In the genomic region with DNA sequence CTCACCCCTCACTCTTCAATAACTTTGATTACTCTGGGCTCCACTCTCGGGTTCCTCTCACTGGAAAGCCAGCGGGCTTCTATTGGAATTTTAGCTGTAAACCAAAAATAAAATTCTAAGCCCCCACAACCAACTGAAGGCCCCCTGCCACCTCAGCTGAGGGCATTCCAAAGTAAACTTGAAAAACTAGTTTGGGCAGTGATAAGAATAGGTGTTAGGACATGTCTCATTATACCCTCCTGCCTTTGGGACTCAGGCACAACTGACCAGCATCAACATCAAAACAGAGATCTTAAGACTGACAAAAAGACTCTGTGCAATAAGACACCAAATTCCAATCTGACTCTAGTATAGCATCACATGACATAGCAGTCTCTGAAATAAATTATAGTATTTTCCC, we compare ENCODE assay signal across 16 cellular contexts. TPM values are rescaled to one million over a fixed set of nuclear protein-coding genes. Genes with fewer than 3 reads are reported as not detected.
DNase-seq lines count a peak whose midpoint lies in the region; ATAC-seq, FAIRE-seq and TF ChIP-seq lines count a peak whose summit lies in the region.
"Had no signal": no experiment of that assay in that cellular context is flagged by ENCODE, and none has a peak within 500 bp of the region (broad histone marks: within the 10 kb centered on the region; RNA-seq: fewer than 3 reads in every experiment).

No MANE protein-coding gene starts in this region.

- peak; percentile 33; the same call in 1 of the 2 replicates for ATAC-seq in IMR-90 (ENCODE audit: low read depth)
- no peak for ATAC-seq in GM21390 (IDR thresholded peaks at IDR 0.05; ENCODE audit: unreplicated experiment)
- no peak for ATAC-seq in HG03520 (IDR thresholded peaks at IDR 0.05; ENCODE audit: unreplicated experiment)

- H3K23ac ChIP-seq in IMR-90 (ENCODE audit: low read depth, low read length) = no peak overlapping the region

- peaks cover 2% of the 10 kb centered on the region; the same call in 1 of the 2 replicates for H3K9me3 ChIP-seq in IMR-90 (ENCODE audit: control insufficient read depth, insufficient read depth, low read length)

- no peaks in the 10 kb centered on the region for H3K79me1 ChIP-seq in IMR-90 (ENCODE audit: low read depth in 1 of 2, low read length in 2 of 2)

- H3K9me3 Mint-ChIP-seq in mesothelial cell of epicardium (peaks cover 9% of the 10 kb centered on the region), type B pancreatic cell (peaks cover 5% of the 10 kb centered on the region)

- H3K18ac ChIP-seq in IMR-90 (ENCODE audit: low read depth, low read length) = no peak overlapping the region

- CTCF ChIA-PET in IMR-90 (lab: Yijun Ruan, JAX) = no interaction called here

- no peak for TF ChIP-seq POLR2A in IMR-90 (IDR thresholded peaks at IDR 0.05; ENCODE audit: low read depth, low read length)

- H3K14ac ChIP-seq in IMR-90 (replicated peaks; ENCODE audit: low read depth, low read length) = no peak overlapping the region; the same call in 1 of the 2 replicates

- H3K27me3 Mint-ChIP-seq in mesothelial cell of epicardium (ENCODE audit: low read depth) (peaks cover 2% of the 10 kb centered on the region), type B pancreatic cell (peaks cover 20% of the 10 kb centered on the region)

- TF ChIP-seq RAD21 in IMR-90 (IDR thresholded peaks at IDR 0.05; ENCODE audit: low read length) = no peak

- no peak overlapping the region for H4K91ac ChIP-seq in IMR-90 (ENCODE audit: insufficient read depth, low read depth, low read length)

- POLR2A ChIA-PET in IMR-90 (lab: Charles Lee; ENCODE audit: unreplicated experiment) = no interaction called here

- FAIRE-seq in bronchial epithelial cell (lab: Jason Lieb, UNC) = no peak
- FAIRE-seq: GM19239 had no signal

- H3K4me3 ChIP-seq in IMR-90 (ENCODE audit: insufficient read depth, low read depth, low read length) (no peak overlapping the region), bronchial epithelial cell (ENCODE audit: low read depth, low read length) (no peak overlapping the region)
- H3K4me3 ChIP-seq: GM23248 had no signal

- no peak overlapping the region for H2BK15ac ChIP-seq in IMR-90 (ENCODE audit: low read depth, low read length)

- peak overlapping the region; percentile 25 for H3K27ac Mint-ChIP-seq in mesothelial cell of epicardium
- peak overlapping the region; percentile 39 for H3K27ac Mint-ChIP-seq in type B pancreatic cell
- H3K27ac Mint-ChIP-seq: CD14-positive monocyte; CD8-positive, alpha-beta memory T cell; H9 had no signal

- no peak overlapping the region for H4K5ac ChIP-seq in IMR-90 (ENCODE audit: low read depth, low read length)

- H2BK120ac ChIP-seq in IMR-90 (ENCODE audit: low read depth, low read length) = no peak overlapping the region

- BruUV-seq in IMR-90 (replicated peaks; lab: Mats Ljungman, UMichigan) = no TSS peak

- no peak overlapping the region for H3K4ac ChIP-seq in IMR-90 (ENCODE audit: low read depth, low read length)

- H3K9me1 ChIP-seq in IMR-90 (ENCODE audit: insufficient read depth, low read length) = no peaks in the 10 kb centered on the region

- no peak overlapping the region for H3K9ac ChIP-seq in IMR-90 (ENCODE audit: low read depth, low read length)
- H3K9ac ChIP-seq: GM23248 had no signal

- no peak overlapping the region for H2AK5ac ChIP-seq in IMR-90 (ENCODE audit: low read depth, low read length)

- intact Hi-C loops in IMR-90 (cut with micrococcal nuclease) = no loop called here

- in situ Hi-C loops in IMR-90 (cut with MboI; ENCODE audit: low sequenced_read_pairs) = no loop called here

- H2BK5ac ChIP-seq in IMR-90 (ENCODE audit: low read depth, low read length, poor library complexity, severe bottlenecking) = no peak overlapping the region

- no peak overlapping the region for H4K8ac ChIP-seq in IMR-90 (ENCODE audit: low read depth in 2 of 2, low read length in 2 of 2)

- WGBS in IMR-90 (ENCODE audit: extremely low coverage in 2 of 2, insufficient read length in 1 of 2), 2 experiments = no CpG with 5 or more reads among the region's 2 CpGs

- H3K4me1 Mint-ChIP-seq in mesothelial cell of epicardium (peaks cover 9% of the 10 kb centered on the region), type B pancreatic cell (ENCODE audit: unreplicated experiment) (no peaks in the 10 kb centered on the region)
- H3K4me1 Mint-ChIP-seq: CD14-positive monocyte; CD8-positive, alpha-beta memory T cell had no signal

- no peak overlapping the region for H2AFZ ChIP-seq in IMR-90 (replicated peaks; ENCODE audit: low read length, poor library complexity)
- H2AFZ ChIP-seq: GM23248 had no signal

- dilution Hi-C loops in IMR-90 (cut with HindIII; ENCODE audit: low sequenced_read_pairs, unreplicated experiment) = no loop called here

- no peak overlapping the region for H2BK20ac ChIP-seq in IMR-90 (ENCODE audit: low read depth, low read length)

- no peaks in the 10 kb centered on the region for H3K36me3 ChIP-seq in IMR-90 (ENCODE audit: control insufficient read depth, insufficient read depth, low read length)
- H3K36me3 ChIP-seq in bronchial epithelial cell (ENCODE audit: control insufficient read depth, insufficient read depth, low read length) = no peaks in the 10 kb centered on the region

- H3K27me3 ChIP-seq in IMR-90 (ENCODE audit: control insufficient read depth, insufficient read depth, low read length) (peaks cover 27% of the 10 kb centered on the region), bronchial epithelial cell (ENCODE audit: control insufficient read depth, insufficient read depth, low read length) (no peaks in the 10 kb centered on the region)

- no peak overlapping the region for H3K4me2 ChIP-seq in IMR-90 (ENCODE audit: low read depth, low read length)

- H3K4me3 Mint-ChIP-seq in mesothelial cell of epicardium = no peak overlapping the region
- H3K4me3 Mint-ChIP-seq in type B pancreatic cell = no peak overlapping the region
- H3K4me3 Mint-ChIP-seq: CD14-positive monocyte; CD8-positive, alpha-beta memory T cell; H9 had no signal

- H2AK9ac ChIP-seq in IMR-90 (replicated peaks; ENCODE audit: low read depth, low read length, poor library complexity) = no peak overlapping the region

- H3K36me3 Mint-ChIP-seq in mesothelial cell of epicardium (peaks cover 6% of the 10 kb centered on the region), type B pancreatic cell (peaks cover 4% of the 10 kb centered on the region)
- H3K36me3 Mint-ChIP-seq: CD14-positive monocyte had no signal

- peaks cover 2% of the 10 kb centered on the region; the same call in 1 of the 2 replicates for H3K4me1 ChIP-seq in IMR-90 (ENCODE audit: control insufficient read depth, insufficient read depth, low read length)

- H3K27ac ChIP-seq in IMR-90 (ENCODE audit: insufficient read depth, low read length) = no peak overlapping the region
- H3K27ac ChIP-seq: GM23248 had no signal

- H4K20me1 ChIP-seq in IMR-90 (ENCODE audit: insufficient read depth, low read length) = no peaks in the 10 kb centered on the region

- no peak overlapping the region for H3K56ac ChIP-seq in IMR-90 (ENCODE audit: extremely low read depth, insufficient read depth, low read length)

- no peak for TF ChIP-seq CTCF in IMR-90 (conservative IDR thresholded peaks at IDR 0.05; ENCODE audit: low read depth, low read length)
- no peak for TF ChIP-seq CTCF in bronchial epithelial cell (IDR thresholded peaks at IDR 0.05; ENCODE audit: insufficient read depth, low read length, severe bottlenecking)
- no peak for TF ChIP-seq CTCF in mesothelial cell of epicardium (IDR thresholded peaks at IDR 0.05; ENCODE audit: unreplicated experiment)
- TF ChIP-seq CTCF in type B pancreatic cell (conservative IDR thresholded peaks at IDR 0.05) = no peak

- no peak for DNase-seq in IMR-90
- peak; percentile 31 for DNase-seq in bronchial epithelial cell (ENCODE audit: low read depth)
- no peak for DNase-seq in mesothelial cell of epicardium (ENCODE audit: low spot score in 2 of 2, unreplicated experiment in 2 of 2)
- no peak for DNase-seq in type B pancreatic cell (ENCODE audit: extremely low spot score, unreplicated experiment)
- DNase-seq in 8988T = no peak
- DNase-seq: Caco-2; CD8-positive, alpha-beta memory T cell; DND-41; GF-D8; H9; KBM-7 had no signal

TF ChIP-seq in IMR-90, 13 proteins besides CTCF, POLR2A, EP300 and RAD21 (continues in another document):
- TF ChIP-seq ELK1 (IDR thresholded peaks at IDR 0.05; ENCODE audit: borderline replicate concordance, low read depth, low read length) (no peak), RCOR1 (IDR thresholded peaks at IDR 0.05; ENCODE audit: insufficient replicate concordance, low read length) (no peak), SMC3 (IDR thresholded peaks at IDR 0.05; ENCODE audit: low read depth, low read length) (no peak), NFE2L2 (IDR thresholded peaks at IDR 0.05; ENCODE audit: low read depth, low read length) (no peak), CHD1 (IDR thresholded peaks at IDR 0.05; ENCODE audit: low read depth, low read length) (no peak), MXI1 (IDR thresholded peaks at IDR 0.05; ENCODE audit: borderline replicate concordance, low read depth, low read length) (no peak), MAZ (IDR thresholded peaks at IDR 0.05; ENCODE audit: borderline replicate concordance, low read depth, low read length) (no peak), MAFK (IDR thresholded peaks at IDR 0.05; ENCODE audit: low read depth, low read length) (no peak), BHLHE40 (IDR thresholded peaks at IDR 0.05; ENCODE audit: low read depth, low read length) (no peak)
- TF ChIP-seq, protein P1, sequence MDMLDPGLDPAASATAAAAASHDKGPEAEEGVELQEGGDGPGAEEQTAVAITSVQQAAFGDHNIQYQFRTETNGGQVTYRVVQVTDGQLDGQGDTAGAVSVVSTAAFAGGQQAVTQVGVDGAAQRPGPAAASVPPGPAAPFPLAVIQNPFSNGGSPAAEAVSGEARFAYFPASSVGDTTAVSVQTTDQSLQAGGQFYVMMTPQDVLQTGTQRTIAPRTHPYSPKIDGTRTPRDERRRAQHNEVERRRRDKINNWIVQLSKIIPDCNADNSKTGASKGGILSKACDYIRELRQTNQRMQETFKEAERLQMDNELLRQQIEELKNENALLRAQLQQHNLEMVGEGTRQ (IDR thresholded peaks at IDR 0.05; ENCODE audit: low read depth, low read length) = no peak

RNA-seq across cellular contexts. Expression of gene TSPAN9, which starts 11.9 kb away (rescaled TPM):
- total RNA-seq in IMR-90 (2012; rRNA removed) (16.1 and 17.7 TPM in 2 replicates), bronchial epithelial cell (5.0 and 9.0 TPM in 2 replicates), mesothelial cell of epicardium (46.7 to 49.4 TPM (median 48.8 TPM) in 3 replicates), type B pancreatic cell (ENCODE audit: low replicate concordance) (30.7 and 31.7 TPM in 2 replicates)
- 29.8 and 39.1 TPM in 2 replicates for polyA plus RNA-seq in IMR-90 (2012; rRNA removed)
- 14.4 and 30.5 TPM in 2 replicates for polyA plus RNA-seq in IMR-90 (2012; cell fraction: cytosol; rRNA removed)
- 29.7 and 33.9 TPM in 2 replicates for polyA plus RNA-seq in IMR-90 (2012; cell fraction: nucleus; rRNA removed; ENCODE audit: low replicate concordance)
- polyA plus RNA-seq: CD8-positive, alpha-beta memory T cell had no signal
